In the genomic region with DNA sequence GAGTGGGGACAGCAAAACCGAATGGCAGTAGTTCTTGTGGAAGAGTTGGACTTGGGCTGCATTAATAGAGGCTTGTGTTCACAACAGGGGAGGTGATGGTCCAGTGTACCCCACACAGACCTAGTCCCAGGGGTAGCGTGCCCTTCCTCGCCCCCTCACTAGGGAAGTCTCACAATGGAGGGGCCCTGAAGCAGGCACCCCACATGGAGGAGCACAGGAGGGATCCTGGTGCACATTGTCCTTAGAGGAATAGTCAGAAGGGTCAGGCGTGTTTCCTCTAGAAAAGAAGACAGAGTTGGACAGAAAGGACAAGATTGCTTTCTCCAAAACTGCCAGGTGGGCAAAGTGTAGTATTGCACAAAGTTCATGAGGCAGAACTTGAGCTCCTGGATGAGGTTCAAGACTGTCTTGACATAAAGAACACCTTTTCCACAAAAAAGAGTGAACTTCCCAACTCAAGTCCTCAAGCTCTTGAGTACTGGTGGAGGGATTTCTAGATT, we compare ENCODE assay signal across 11 cellular contexts. TPM values are rescaled to one million over a fixed set of nuclear protein-coding genes. Genes with fewer than 3 reads are reported as not detected.
DNase-seq lines count a peak whose midpoint lies in the region; ATAC-seq and TF ChIP-seq lines count a peak whose summit lies in the region.
"Had no signal": no experiment of that assay in that cellular context is flagged by ENCODE, and none has a peak within 500 bp of the region (broad histone marks: within the 10 kb centered on the region; RNA-seq: fewer than 3 reads in every experiment).

No MANE protein-coding gene starts in this region.

- TF ChIP-seq CTCF in Panc1 (IDR thresholded peaks at IDR 0.05), result no peak
- no peak for TF ChIP-seq CTCF in esophagus squamous epithelium (IDR thresholded peaks at IDR 0.05)
- TF ChIP-seq CTCF in sigmoid colon (IDR thresholded peaks at IDR 0.05), result no peak

- 62 to 73% methylated on average over 4 of the region's 4 CpGs for WGBS in esophagus squamous epithelium, 2 donors
- 72 to 92% methylated on average over 4 of the region's 4 CpGs for WGBS in sigmoid colon, 2 donors

- H3K27ac ChIP-seq in Panc1 (ENCODE audit: low read length) (peak overlapping the region; percentile 23; the same call in 1 of the 2 replicates), esophagus squamous epithelium (peak overlapping the region in 3 of 4 donors; percentile 56 to 79 (median 69)), sigmoid colon (peak overlapping the region in 3 of 4 donors; percentile 39 to 56 (median 45))

- no peaks in the 10 kb centered on the region for H3K27me3 ChIP-seq in Panc1 (ENCODE audit: control insufficient read depth, insufficient read depth, low read length)
- H3K27me3 ChIP-seq in esophagus squamous epithelium, result no peaks in the 10 kb centered on the region
- no peaks in the 10 kb centered on the region for H3K27me3 ChIP-seq in sigmoid colon

- TF ChIP-seq POLR2A in esophagus squamous epithelium (IDR thresholded peaks at IDR 0.05) (no peak), sigmoid colon (IDR thresholded peaks at IDR 0.05) (no peak)

- H3K4me1 ChIP-seq in Panc1 (ENCODE audit: control insufficient read depth, insufficient read depth, low read length), result peaks cover 29% of the 10 kb centered on the region
- H3K4me1 ChIP-seq in esophagus squamous epithelium, result peaks cover 33 to 72% (median 37%) of the 10 kb centered on the region in 3 donors
- H3K4me1 ChIP-seq in sigmoid colon, result peaks cover 0 to 50% (median 40%) of the 10 kb centered on the region in 4 donors

- no peaks in the 10 kb centered on the region for H3K9me3 ChIP-seq in Panc1 (ENCODE audit: control insufficient read depth, insufficient read depth, low read depth, low read length)
- H3K9me3 ChIP-seq in esophagus squamous epithelium, result no peaks in the 10 kb centered on the region
- H3K9me3 ChIP-seq in sigmoid colon, result no peaks in the 10 kb centered on the region

- CTCF ChIA-PET in Panc1 (lab: Charles Lee), result interaction anchor here (0.6 to 2.8 kb wide), 9 partner anchors 11 to 268 kb away, joined by 3 to 30 read pairs (median 3); partner anchors contain the start of gene SOX13

- in situ Hi-C loops in Panc1 (cut with HindIII; ENCODE audit: low pct_unique_long_range_greater_than_20kb, low sequenced_read_pairs), result loop anchor here (25.0 kb wide), 1 partner anchor 266 kb away; the partner anchor contains the start of gene SNRPE

- peaks cover 3% of the 10 kb centered on the region for H3K36me3 ChIP-seq in Panc1 (ENCODE audit: control insufficient read depth, insufficient read depth, low read length)
- H3K36me3 ChIP-seq in esophagus squamous epithelium, result peaks cover 0 to 46% (median 12%) of the 10 kb centered on the region in 3 donors
- H3K36me3 ChIP-seq in sigmoid colon, result peaks cover 16 to 36% (median 21%) of the 10 kb centered on the region in 4 donors

- ATAC-seq in Panc1 (0 out of 2 replicates have a peak, but pooled peaks have one; percentile 1), GM19351 (IDR thresholded peaks at IDR 0.05; ENCODE audit: unreplicated experiment) (no peak), HG02588 (IDR thresholded peaks at IDR 0.05; ENCODE audit: unreplicated experiment) (no peak)

- DNase-seq in HCEC 1CT, result peak; percentile 9
- no peak for DNase-seq in Panc1 (ENCODE audit: low read depth, low spot score)
- no peak for DNase-seq in esophagus squamous epithelium (lab: John Stamatoyannopoulos, UW)
- DNase-seq in sigmoid colon, result no peak
- DNase-seq in SIG-M5 treated with dmso at 0.1 percent for 504 hours (lab: John Stamatoyannopoulos, UW; ENCODE audit: unreplicated experiment), result no peak
- DNase-seq in DMS153 (lab: John Stamatoyannopoulos, UW), result no peak

- TF ChIP-seq EP300 in sigmoid colon (IDR thresholded peaks at IDR 0.05), result no peak

- POLR2A ChIA-PET in Panc1 (lab: Charles Lee), result no interaction called here

- no peak overlapping the region for H3K4me3 ChIP-seq in Panc1 (ENCODE audit: low read depth in 2 of 2, low read length in 2 of 2)
- peak overlapping the region in 1 of 4 donors; percentile 56 for H3K4me3 ChIP-seq in esophagus squamous epithelium
- H3K4me3 ChIP-seq in sigmoid colon, result peak overlapping the region in 1 of 4 donors; percentile 33

- BruUV-seq in Panc1 (replicated peaks; lab: Mats Ljungman, UMichigan), result no TSS peak

- intact Hi-C loops in Panc1 (cut with micrococcal nuclease; ENCODE audit: unreplicated experiment) (no loop called here), esophagus squamous epithelium (cut with DNase I) (no loop called here), sigmoid colon (cut with DNase I) (loop anchor here (1.0 kb wide), 2 partner anchors 55 to 257 kb away; partner anchors contain the start of gene SOX13)

RNA-seq across cellular contexts. Expression of gene ETNK2, which starts 23.3 kb away (rescaled TPM):
- total RNA-seq in Panc1 (2021; ENCODE audit: unreplicated experiment) (6.7 TPM), esophagus squamous epithelium (10 to 100 TPM in 2 of 4 donors, 1 to 10 TPM in 2; 6.7 to 54.4 (median 25.0) TPM), sigmoid colon (10 to 100 TPM in 1 of 4 donors, 1 to 10 TPM in 3; 3.8 to 10.5 (median 8.3) TPM)
- 6.0 TPM for polyA plus RNA-seq in Panc1 (2012; ENCODE audit: insufficient read length)
- polyA plus RNA-seq in sigmoid colon, result 1 to 10 TPM in 2 of 3 donors, under 1 TPM in 1; 0.46 to 6.6 (median 3.0) TPM
- total RNA-seq: T-helper 1 cell treated with Interleukin-12 subunit alpha and Interleukin-12 subunit beta and Interleukin-4 antibody, amounts not matched to agents 30 ng/mL and 1 ng/mL, for 36 hours had no signal

RNA-seq across cellular contexts. Expression of gene REN, which starts 37.6 kb away (rescaled TPM):
- total RNA-seq in Panc1 (2021; ENCODE audit: unreplicated experiment) (not detected), esophagus squamous epithelium (under 1 TPM in 2 of 4 donors, not detected in 2; 0.38 to 0.99 TPM), sigmoid colon (not detected)
- polyA plus RNA-seq in Panc1 (2012; ENCODE audit: insufficient read length), result not detected
- polyA plus RNA-seq in sigmoid colon, result 1 to 10 TPM in 1 of 3 donors, under 1 TPM in 2; 0.32 to 1.8 (median 0.92) TPM
- total RNA-seq: chondrocyte; myocyte; T-helper 1 cell treated with Interleukin-12 subunit alpha and Interleukin-12 subunit beta and Interleukin-4 antibody, amounts not matched to agents 30 ng/mL and 1 ng/mL, for 36 hours had no signal

RNA-seq across cellular contexts. Expression of gene SOX13, which starts 55.6 kb away (rescaled TPM):
- 53.0 TPM for total RNA-seq in Panc1 (2021; ENCODE audit: unreplicated experiment)
- 60.8 TPM for polyA plus RNA-seq in Panc1 (2012; ENCODE audit: insufficient read length)
- 10 to 100 TPM in 3 of 4 donors, 1 to 10 TPM in 1; 9.0 to 21.2 (median 14.5) TPM for total RNA-seq in esophagus squamous epithelium
- 10 to 100 TPM; 28.5 to 58.4 (median 30.0) TPM for total RNA-seq in sigmoid colon
- 10 to 100 TPM in 1 of 3 donors, 1 to 10 TPM in 2; 9.6 to 15.5 (median 9.7) TPM for polyA plus RNA-seq in sigmoid colon
